Comparison of ENCODE assay signal across 8 cellular contexts in the genomic region with DNA sequence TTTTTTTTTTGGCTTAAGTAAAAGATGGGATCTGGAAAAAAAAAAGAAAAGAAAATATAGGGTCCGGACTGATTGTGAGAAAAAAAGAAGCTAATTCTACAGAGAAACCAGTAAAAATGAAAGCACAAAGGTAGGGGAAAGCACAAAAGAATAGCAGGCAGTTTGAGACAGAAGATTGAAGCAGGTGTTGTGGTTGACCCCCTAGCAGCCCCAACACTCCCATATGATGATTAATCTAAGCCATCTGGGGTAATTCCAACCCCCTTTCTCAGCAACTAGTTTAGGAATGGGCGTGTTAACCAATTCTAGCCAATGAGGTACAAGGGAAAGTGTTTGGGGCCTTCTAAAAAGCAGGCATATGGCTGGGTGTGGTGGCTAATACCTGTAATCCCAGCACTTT.
A peak's percentile ranks its signal among the peaks of the same experiment; 100 is the strongest.
DNase-seq lines count a peak whose midpoint lies in the region; ATAC-seq, FAIRE-seq and TF ChIP-seq lines count a peak whose summit lies in the region.

No MANE protein-coding gene starts in this region.

- ATAC-seq in GM19395 (IDR thresholded peaks at IDR 0.05; ENCODE audit: unreplicated experiment), result peak; percentile 85
- ATAC-seq in HG03045 (IDR thresholded peaks at IDR 0.05; ENCODE audit: unreplicated experiment), result peak; percentile 80
- peak; percentile 67 to 70 for ATAC-seq in activated T-cell treated with anti-CD3 and anti-CD28 coated beads, Interleukin-2, amount 50 U/mL, for 72 hours (replicated peaks in 1 of 2)

- H3K27ac Mint-ChIP-seq in activated T-cell treated with anti-CD3 and anti-CD28 coated beads, Interleukin-2, amount 50 U/mL, for 72 hours, result peak overlapping the region; percentile 100

- FAIRE-seq in urothelium cell line (lab: Jason Lieb, UNC), result no peak

- peaks cover 13 to 18% of the 10 kb centered on the region in 2 donors for H3K36me3 Mint-ChIP-seq in activated T-cell treated with anti-CD3 and anti-CD28 coated beads, Interleukin-2, amount 50 U/mL, for 72 hours (ENCODE audit: insufficient read depth in 2 of 2)

- no peaks in the 10 kb centered on the region for H3K27me3 Mint-ChIP-seq in activated T-cell treated with anti-CD3 and anti-CD28 coated beads, Interleukin-2, amount 50 U/mL, for 72 hours (ENCODE audit: low read depth)

- peak; percentile 61 for DNase-seq in GM13977 (ENCODE audit: low spot score)
- DNase-seq in activated T-cell treated with anti-CD3 and anti-CD28 coated beads, Interleukin-2, amount 50 U/mL, for 72 hours, result peak; percentile 49 to 61
- no peak for DNase-seq in activated CD8-positive, alpha-beta memory T cell treated with anti-CD3 and anti-CD28 coated beads, Interleukin-2, amount 50 U/mL, for 48 hours
- DNase-seq in cerebellum (ENCODE audit: low spot score), result no peak
- no peak for DNase-seq in urothelium cell line (ENCODE audit: low spot score)
- no peak for DNase-seq in HPDE6-E6E7 (ENCODE audit: extremely low spot score)

- H3K4me1 Mint-ChIP-seq in activated T-cell treated with anti-CD3 and anti-CD28 coated beads, Interleukin-2, amount 50 U/mL, for 72 hours (ENCODE audit: low read depth), result peaks cover 65% of the 10 kb centered on the region

- peak overlapping the region; percentile 75 to 78 for H3K4me3 Mint-ChIP-seq in activated T-cell treated with anti-CD3 and anti-CD28 coated beads, Interleukin-2, amount 50 U/mL, for 72 hours

- in situ Hi-C loops in GM13977 (cut with MboI; ENCODE audit: low pct_unique_long_range_greater_than_20kb, low sequenced_read_pairs, unreplicated experiment), result no loop called here

- no peak for TF ChIP-seq CTCF in GM13977 (IDR thresholded peaks at IDR 0.05; ENCODE audit: extremely low read depth, insufficient read depth, missing control alignments)

- H3K9me3 Mint-ChIP-seq in activated T-cell treated with anti-CD3 and anti-CD28 coated beads, Interleukin-2, amount 50 U/mL, for 72 hours, result peaks cover 2 to 6% of the 10 kb centered on the region in 2 donors

Comparison
In these comparisons a context has a peak if more than half of its experiments do, and no peak if none do; other contexts are left out.
1. DNase-seq: peak in GM13977 (single experiment) and activated T-cell treated with anti-CD3 and anti-CD28 coated beads, Interleukin-2, amount 50 U/mL, for 72 hours (2 of 2); none in activated CD8-positive, alpha-beta memory T cell treated with anti-CD3 and anti-CD28 coated beads, Interleukin-2, amount 50 U/mL, for 48 hours (single experiment), cerebellum (single experiment), urothelium cell line (single experiment) and HPDE6-E6E7 (single experiment).
2. Peak in every context shown above with its lines, with median percentiles within 50 percentile points of each other: ATAC-seq.